16 cellular contexts compared by ENCODE assay signal in genomic region chr2:86065512-86065911, GRCh38. TPM values are rescaled to one million over a fixed set of nuclear protein-coding genes. Genes with fewer than 3 reads are reported as not detected.
A peak's percentile ranks its signal among the peaks of the same experiment; 100 is the strongest.
DNase-seq lines count a peak whose midpoint lies in the region; ATAC-seq and TF ChIP-seq lines count a peak whose summit lies in the region.
"Had no signal": no experiment of that assay in that cellular context is flagged by ENCODE, and none has a peak within 500 bp of the region (broad histone marks: within the 10 kb centered on the region; RNA-seq: fewer than 3 reads in every experiment).

No MANE protein-coding gene starts in this region.

- TF ChIP-seq CTCF in BJ (IDR thresholded peaks at IDR 0.05; ENCODE audit: insufficient read depth, low read depth, low read length) (no peak), foreskin fibroblast (IDR thresholded peaks at IDR 0.05; ENCODE audit: low read depth, low read length) (no peak)
- TF ChIP-seq CTCF in activated CD8-positive, alpha-beta T cell treated with anti-CD3 and anti-CD28 coated beads for 36 hours (IDR thresholded peaks at IDR 0.05), result no peak

- no peak overlapping the region for H3K9ac ChIP-seq in skeletal muscle tissue (ENCODE audit: low read depth in 1 of 3, low read length in 3 of 3)

- H3K4me1 Mint-ChIP-seq in activated CD8-positive, alpha-beta T cell treated with anti-CD3 and anti-CD28 coated beads for 36 hours (ENCODE audit: low read depth), result peaks cover 27% of the 10 kb centered on the region

- peaks cover 5% of the 10 kb centered on the region for H3K9me3 Mint-ChIP-seq in activated CD8-positive, alpha-beta T cell treated with anti-CD3 and anti-CD28 coated beads for 36 hours

- intact Hi-C loops in activated CD8-positive, alpha-beta T cell treated with anti-CD3 and anti-CD28 coated beads for 36 hours (cut with micrococcal nuclease), result no loop called here

- H3K27ac ChIP-seq in skeletal muscle tissue (ENCODE audit: low read depth, low read length), result peak overlapping the region; percentile 32
- H3K27ac ChIP-seq: left lung had no signal

- no peak for ATAC-seq in activated CD8-positive, alpha-beta T cell treated with anti-CD3 and anti-CD28 coated beads for 36 hours
- ATAC-seq in GM19467 (IDR thresholded peaks at IDR 0.05; ENCODE audit: unreplicated experiment) (no peak), HG03135 (IDR thresholded peaks at IDR 0.05; ENCODE audit: unreplicated experiment) (no peak)
- ATAC-seq: HCT116; left lung; naive thymus-derived CD8-positive, alpha-beta T cell had no signal

- DNase-seq in BJ (ENCODE audit: low read depth) (peak; percentile 59), foreskin fibroblast (peak; percentile 67 to 80), NCI-H748 treated with DMSO at 0.1 percent for 48 hours (lab: John Stamatoyannopoulos, UW) (no peak), NCI-H2227 treated with DMSO at 0.1 percent for 48 hours (lab: John Stamatoyannopoulos, UW) (no peak)
- no peak for DNase-seq in activated CD8-positive, alpha-beta T cell treated with anti-CD3 and anti-CD28 coated beads for 36 hours
- DNase-seq: activated gamma-delta T cell; hypothalamus; left lung; naive thymus-derived CD8-positive, alpha-beta T cell; NCI-H2081 treated with DMSO at 0.1 percent for 48 hours; NK-92 treated with Interleukin-12 subunit alpha and Interleukin-12 subunit beta, amount 100 ng/mL, for 24 hours; stomach had no signal

- H3K27me3 ChIP-seq in BJ (ENCODE audit: control insufficient read depth, insufficient read depth, low read length) (no peaks in the 10 kb centered on the region), skeletal muscle tissue (ENCODE audit: control insufficient read depth in 3 of 3, insufficient read depth in 3 of 3, low read length in 3 of 3) (no peaks in the 10 kb centered on the region)
- H3K27me3 ChIP-seq: left lung, stomach had no signal

- CTCF ChIA-PET in BJ (lab: Yijun Ruan, JAX), result interaction anchor here (1.0 to 3.2 kb wide), 5 partner anchors 14 to 252 kb away, joined by 3 to 15 read pairs (median 6); no protein-coding TSS in a partner anchor
- CTCF ChIA-PET in activated CD8-positive, alpha-beta T cell treated with anti-CD3 and anti-CD28 coated beads for 36 hours (lab: Charles Lee), result interaction anchor here (1.0 kb wide), 1 partner anchor 14 kb away, joined by 3 read pairs; no protein-coding TSS in a partner anchor

- peaks cover 22 to 30% (median 26%) of the 10 kb centered on the region in 3 donors for H3K4me1 ChIP-seq in skeletal muscle tissue (ENCODE audit: control insufficient read depth in 3 of 3, insufficient read depth in 3 of 3, low read length in 3 of 3)

- H3K36me3 Mint-ChIP-seq in activated CD8-positive, alpha-beta T cell treated with anti-CD3 and anti-CD28 coated beads for 36 hours (ENCODE audit: low read depth), result peaks cover 79% of the 10 kb centered on the region

- no peak overlapping the region for H3K4me3 Mint-ChIP-seq in activated CD8-positive, alpha-beta T cell treated with anti-CD3 and anti-CD28 coated beads for 36 hours
- H3K4me3 Mint-ChIP-seq: naive thymus-derived CD8-positive, alpha-beta T cell had no signal

- peak overlapping the region; percentile 1 for H3K27ac Mint-ChIP-seq in activated CD8-positive, alpha-beta T cell treated with anti-CD3 and anti-CD28 coated beads for 36 hours

- POLR2A ChIA-PET in BJ (lab: Charles Lee), result no interaction called here
- POLR2A ChIA-PET in activated CD8-positive, alpha-beta T cell treated with anti-CD3 and anti-CD28 coated beads for 36 hours (lab: Charles Lee), result no interaction called here

- no peak overlapping the region for H3K4me3 ChIP-seq in BJ (ENCODE audit: low read depth, low read length)
- no peak overlapping the region for H3K4me3 ChIP-seq in foreskin fibroblast (ENCODE audit: low read depth in 1 of 2, low read length in 2 of 2)
- no peak overlapping the region for H3K4me3 ChIP-seq in skeletal muscle tissue (ENCODE audit: low read length in 3 of 3)
- H3K4me3 ChIP-seq: left lung, stomach had no signal

- no peaks in the 10 kb centered on the region for H3K9me3 ChIP-seq in skeletal muscle tissue (ENCODE audit: control insufficient read depth in 3 of 3, low read length in 3 of 3)

- H3K27me3 Mint-ChIP-seq in activated CD8-positive, alpha-beta T cell treated with anti-CD3 and anti-CD28 coated beads for 36 hours, result no peaks in the 10 kb centered on the region
- H3K27me3 Mint-ChIP-seq: naive thymus-derived CD8-positive, alpha-beta T cell had no signal

- peaks cover 6% of the 10 kb centered on the region for H3K36me3 ChIP-seq in BJ (ENCODE audit: control insufficient read depth, insufficient read depth, low read length)
- H3K36me3 ChIP-seq in skeletal muscle tissue (ENCODE audit: control insufficient read depth in 3 of 3, insufficient read depth in 3 of 3, low read length in 3 of 3), result peaks cover 17 to 45% (median 41%) of the 10 kb centered on the region in 3 donors

RNA-seq across cellular contexts. Expression of gene POLR1A, which starts 40.2 kb away (rescaled TPM):
- 8.0 and 9.0 TPM in 2 replicates for polyA plus RNA-seq in BJ (2011; rRNA removed)
- 11.0 and 25.9 TPM in 2 replicates for polyA minus RNA-seq in BJ (2011; rRNA and poly(A)+ RNA removed)
- total RNA-seq in activated CD8-positive, alpha-beta T cell treated with anti-CD3 and anti-CD28 coated beads for 36 hours, result 10 to 100 TPM; 41.8 to 42.1 TPM
- 13.6 TPM for total RNA-seq in skeletal muscle tissue

RNA-seq across cellular contexts. Expression of gene PTCD3, which starts 40.5 kb away (rescaled TPM):
- polyA plus RNA-seq in BJ (2011; rRNA removed), result 31.6 and 74.4 TPM in 2 replicates
- polyA minus RNA-seq in BJ (2011; rRNA and poly(A)+ RNA removed), result 52.2 and 57.2 TPM in 2 replicates
- 100 to 1,000 TPM; 180 to 191 TPM for total RNA-seq in activated CD8-positive, alpha-beta T cell treated with anti-CD3 and anti-CD28 coated beads for 36 hours
- total RNA-seq in skeletal muscle tissue, result 87.2 TPM

Comparison
In these comparisons a context has a peak if more than half of its experiments do, and no peak if none do; other contexts are left out.
1. DNase-seq: peak in BJ (single experiment) and foreskin fibroblast (2 of 2); none in activated CD8-positive, alpha-beta T cell treated with anti-CD3 and anti-CD28 coated beads for 36 hours (single experiment), NCI-H748 treated with DMSO at 0.1 percent for 48 hours (single experiment) and NCI-H2227 treated with DMSO at 0.1 percent for 48 hours (single experiment).